Comparison of ENCODE assay signal across 1 cellular context in the genomic region with DNA sequence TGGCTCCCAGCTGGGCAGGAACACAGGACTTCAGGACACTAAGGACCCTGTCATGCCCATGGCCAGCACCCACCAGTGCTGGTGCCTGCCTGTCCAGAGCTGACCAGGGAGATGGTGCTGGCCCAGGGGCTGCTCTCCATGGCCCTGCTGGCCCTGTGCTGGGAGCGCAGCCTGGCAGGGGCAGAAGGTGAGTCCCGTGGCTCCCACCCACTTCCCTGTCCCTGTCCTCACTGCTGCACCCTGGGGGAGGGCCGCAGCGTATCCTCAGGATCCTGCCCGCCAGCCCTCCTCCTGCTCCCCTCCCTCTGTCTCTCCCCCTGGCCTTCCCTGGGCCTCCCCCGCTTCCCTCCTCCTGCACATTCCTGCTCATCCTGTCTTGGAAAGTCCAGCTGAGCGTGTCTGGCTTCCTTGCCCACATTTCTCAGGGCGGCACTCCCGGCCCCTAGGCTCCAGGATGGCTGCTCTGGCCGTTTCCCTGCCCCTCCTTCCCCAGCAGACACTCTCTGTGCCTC.
TF ChIP-seq lines count a peak whose summit lies in the region.

No MANE protein-coding gene starts in this region.

TF ChIP-seq in SK-N-SH treated with all-trans-retinoic acid at 6 μM for 48 hours, 23 proteins besides CTCF, POLR2A, EP300 and RAD21 (continued from another document):
- TF ChIP-seq, protein P1, sequence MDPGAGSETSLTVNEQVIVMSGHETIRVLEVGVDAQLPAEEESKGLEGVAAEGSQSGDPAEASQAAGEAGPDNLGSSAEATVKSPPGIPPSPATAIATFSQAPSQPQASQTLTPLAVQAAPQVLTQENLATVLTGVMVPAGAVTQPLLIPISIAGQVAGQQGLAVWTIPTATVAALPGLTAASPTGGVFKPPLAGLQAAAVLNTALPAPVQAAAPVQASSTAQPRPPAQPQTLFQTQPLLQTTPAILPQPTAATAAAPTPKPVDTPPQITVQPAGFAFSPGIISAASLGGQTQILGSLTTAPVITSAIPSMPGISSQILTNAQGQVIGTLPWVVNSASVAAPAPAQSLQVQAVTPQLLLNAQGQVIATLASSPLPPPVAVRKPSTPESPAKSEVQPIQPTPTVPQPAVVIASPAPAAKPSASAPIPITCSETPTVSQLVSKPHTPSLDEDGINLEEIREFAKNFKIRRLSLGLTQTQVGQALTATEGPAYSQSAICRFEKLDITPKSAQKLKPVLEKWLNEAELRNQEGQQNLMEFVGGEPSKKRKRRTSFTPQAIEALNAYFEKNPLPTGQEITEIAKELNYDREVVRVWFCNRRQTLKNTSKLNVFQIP (CRISPR knock-in tag; IDR thresholded peaks at IDR 0.05; ENCODE audit: borderline replicate concordance, low read depth), result no peak
- TF ChIP-seq TOX (CRISPR knock-in tag; IDR thresholded peaks at IDR 0.05; ENCODE audit: borderline replicate concordance), result no peak
- no peak for TF ChIP-seq TCF4 (CRISPR knock-in tag; IDR thresholded peaks at IDR 0.05; ENCODE audit: borderline replicate concordance)
- no peak for TF ChIP-seq SNAI2 (CRISPR knock-in tag; IDR thresholded peaks at IDR 0.05)
- TF ChIP-seq OSR1 (CRISPR knock-in tag; IDR thresholded peaks at IDR 0.05), result no peak
TF ChIP-seq in SK-N-SH treated with all-trans-retinoic acid at 6 μM for 48 hours: peak in this region for 0.
